Comparison of ENCODE assay signal across 10 cellular contexts in the genomic region with DNA sequence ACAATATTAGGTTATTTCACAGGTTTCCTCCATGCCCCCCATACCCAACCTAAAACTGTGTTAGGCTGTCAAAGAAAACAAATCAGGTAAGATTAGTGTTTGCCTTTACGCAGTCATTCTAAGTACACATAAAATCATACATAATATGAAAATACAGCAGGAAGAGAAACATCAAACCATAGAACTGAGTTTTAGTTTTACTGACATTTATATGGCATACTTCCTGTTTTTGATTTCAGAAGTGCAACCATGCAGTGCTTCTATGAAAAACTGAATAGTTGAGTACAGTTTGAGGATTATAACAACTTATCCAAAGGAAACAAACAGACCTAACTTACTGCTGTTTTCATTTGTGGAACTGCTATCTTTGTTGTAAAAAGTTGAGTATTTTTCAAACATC.
DNase-seq lines count a peak whose midpoint lies in the region; ATAC-seq and TF ChIP-seq lines count a peak whose summit lies in the region.
"Had no signal": no experiment of that assay in that cellular context is flagged by ENCODE, and none has a peak within 500 bp of the region (broad histone marks: within the 10 kb centered on the region; RNA-seq: fewer than 3 reads in every experiment).

No MANE protein-coding gene starts in this region.

- no peaks in the 10 kb centered on the region for H3K36me3 ChIP-seq in MM.1S (replicated peaks; ENCODE audit: insufficient read depth, low read length)
- H3K36me3 ChIP-seq in WERI-Rb-1 = no peaks in the 10 kb centered on the region

- peaks cover 67% of the 10 kb centered on the region for H3K79me2 ChIP-seq in MM.1S (ENCODE audit: low read length)

- POLR2A ChIA-PET in naive thymus-derived CD8-positive, alpha-beta T cell (lab: Charles Lee) = interaction anchor here (1.6 to 1.9 kb wide), 2 partner anchors 19 to 24 kb away, joined by 7 to 20 read pairs; no protein-coding TSS in a partner anchor

- no peaks in the 10 kb centered on the region for H3K9me3 Mint-ChIP-seq in naive thymus-derived CD8-positive, alpha-beta T cell

- H3K4me1 Mint-ChIP-seq in naive thymus-derived CD8-positive, alpha-beta T cell = peaks cover 7 to 64% (median 30%) of the 10 kb centered on the region in 4 donors

- TF ChIP-seq CTCF in MM.1S (IDR thresholded peaks at IDR 0.05; ENCODE audit: low read length) (no peak), WERI-Rb-1 (IDR thresholded peaks at IDR 0.05; ENCODE audit: low read depth, low read length) (no peak)

- H3K4me1 ChIP-seq in MM.1S (ENCODE audit: low read length) = peaks cover 12% of the 10 kb centered on the region

- peak overlapping the region; percentile 41 for H3K4me2 ChIP-seq in MM.1S (ENCODE audit: low read depth, low read length)

- no peaks in the 10 kb centered on the region for H3K36me3 Mint-ChIP-seq in naive thymus-derived CD8-positive, alpha-beta T cell

- no peaks in the 10 kb centered on the region for H4K20me1 ChIP-seq in MM.1S (ENCODE audit: insufficient read depth, low read length)

- H3K4me3 ChIP-seq in MM.1S (ENCODE audit: low read length) (no peak overlapping the region), WERI-Rb-1 (ENCODE audit: low read depth, low read length) (no peak overlapping the region)

- no peaks in the 10 kb centered on the region for H3K27me3 Mint-ChIP-seq in naive thymus-derived CD8-positive, alpha-beta T cell

- peak overlapping the region in 9 of 10 donors; percentile 0 to 80 (median 67) for H3K4me3 Mint-ChIP-seq in naive thymus-derived CD8-positive, alpha-beta T cell

- peak overlapping the region; percentile 30; the same call in 1 of the 2 replicates for H3K27ac ChIP-seq in MM.1S (ENCODE audit: low read length)
- no peak overlapping the region for H3K27ac ChIP-seq in WERI-Rb-1
- H3K27ac ChIP-seq: 22Rv1 had no signal

- H2AFZ ChIP-seq in MM.1S (ENCODE audit: low read length) = no peak overlapping the region

- H3K27me3 ChIP-seq in MM.1S (replicated peaks; ENCODE audit: insufficient read depth, low read length) = no peaks in the 10 kb centered on the region
- no peaks in the 10 kb centered on the region for H3K27me3 ChIP-seq in WERI-Rb-1 (ENCODE audit: insufficient read depth, low read depth, severe bottlenecking)

- no peaks in the 10 kb centered on the region; the same call in 1 of the 2 replicates for H3F3A ChIP-seq in MM.1S (ENCODE audit: insufficient read depth, low read length)

- H3K9ac ChIP-seq in MM.1S (ENCODE audit: low read length) = no peak overlapping the region

- peak overlapping the region; percentile 17 to 93 (median 90) for H3K27ac Mint-ChIP-seq in naive thymus-derived CD8-positive, alpha-beta T cell

- no peaks in the 10 kb centered on the region for H3K9me3 ChIP-seq in MM.1S (replicated peaks; ENCODE audit: insufficient read depth, low read length)
- no peaks in the 10 kb centered on the region for H3K9me3 ChIP-seq in WERI-Rb-1 (ENCODE audit: severe bottlenecking)

- ATAC-seq in GM21717 (IDR thresholded peaks at IDR 0.05; ENCODE audit: unreplicated experiment) = peak; percentile 84
- peak; percentile 49 to 61 for ATAC-seq in naive thymus-derived CD8-positive, alpha-beta T cell

- DNase-seq in NOMO-1 treated with DMSO at 0.1 percent for 48 hours (lab: John Stamatoyannopoulos, UW; ENCODE audit: unreplicated experiment) = peak; percentile 65
- DNase-seq in NOMO-1 treated with dmso at 0.1 percent for 144 hours (lab: John Stamatoyannopoulos, UW; ENCODE audit: unreplicated experiment) = no peak
- peak; percentile 34 for DNase-seq in MM.1S
- DNase-seq in naive thymus-derived CD8-positive, alpha-beta T cell = peak in 3 of 10 donors; percentile 11 to 17 (median 16)
- DNase-seq in GM19240 (ENCODE audit: insufficient read length, low spot score) = no peak
- no peak for DNase-seq in central memory CD4-positive, alpha-beta T cell
- no peak for DNase-seq in WERI-Rb-1
- DNase-seq: NCI-H2081 treated with DMSO at 0.1 percent for 48 hours had no signal

- H3K9me2 ChIP-seq in MM.1S (replicated peaks; ENCODE audit: insufficient read depth, low read length) = no peaks in the 10 kb centered on the region

Comparison
In these comparisons a context has a peak if more than half of its experiments do, and no peak if none do; other contexts are left out.
1. DNase-seq: peak in NOMO-1 treated with DMSO at 0.1 percent for 48 hours (single experiment) and MM.1S (single experiment); none in NOMO-1 treated with dmso at 0.1 percent for 144 hours (single experiment), GM19240 (single experiment), central memory CD4-positive, alpha-beta T cell (single experiment) and WERI-Rb-1 (single experiment).